In genomic region chr1:75861831-75862230, GRCh38 we compare ENCODE assay signal across 1 cellular context.
TF ChIP-seq lines count a peak whose summit lies in the region.

No MANE protein-coding gene starts in this region.

TF ChIP-seq in K562, 482 proteins besides CTCF, POLR2A, EP300 and RAD21 (continued from another document):
- TF ChIP-seq, protein P1, sequence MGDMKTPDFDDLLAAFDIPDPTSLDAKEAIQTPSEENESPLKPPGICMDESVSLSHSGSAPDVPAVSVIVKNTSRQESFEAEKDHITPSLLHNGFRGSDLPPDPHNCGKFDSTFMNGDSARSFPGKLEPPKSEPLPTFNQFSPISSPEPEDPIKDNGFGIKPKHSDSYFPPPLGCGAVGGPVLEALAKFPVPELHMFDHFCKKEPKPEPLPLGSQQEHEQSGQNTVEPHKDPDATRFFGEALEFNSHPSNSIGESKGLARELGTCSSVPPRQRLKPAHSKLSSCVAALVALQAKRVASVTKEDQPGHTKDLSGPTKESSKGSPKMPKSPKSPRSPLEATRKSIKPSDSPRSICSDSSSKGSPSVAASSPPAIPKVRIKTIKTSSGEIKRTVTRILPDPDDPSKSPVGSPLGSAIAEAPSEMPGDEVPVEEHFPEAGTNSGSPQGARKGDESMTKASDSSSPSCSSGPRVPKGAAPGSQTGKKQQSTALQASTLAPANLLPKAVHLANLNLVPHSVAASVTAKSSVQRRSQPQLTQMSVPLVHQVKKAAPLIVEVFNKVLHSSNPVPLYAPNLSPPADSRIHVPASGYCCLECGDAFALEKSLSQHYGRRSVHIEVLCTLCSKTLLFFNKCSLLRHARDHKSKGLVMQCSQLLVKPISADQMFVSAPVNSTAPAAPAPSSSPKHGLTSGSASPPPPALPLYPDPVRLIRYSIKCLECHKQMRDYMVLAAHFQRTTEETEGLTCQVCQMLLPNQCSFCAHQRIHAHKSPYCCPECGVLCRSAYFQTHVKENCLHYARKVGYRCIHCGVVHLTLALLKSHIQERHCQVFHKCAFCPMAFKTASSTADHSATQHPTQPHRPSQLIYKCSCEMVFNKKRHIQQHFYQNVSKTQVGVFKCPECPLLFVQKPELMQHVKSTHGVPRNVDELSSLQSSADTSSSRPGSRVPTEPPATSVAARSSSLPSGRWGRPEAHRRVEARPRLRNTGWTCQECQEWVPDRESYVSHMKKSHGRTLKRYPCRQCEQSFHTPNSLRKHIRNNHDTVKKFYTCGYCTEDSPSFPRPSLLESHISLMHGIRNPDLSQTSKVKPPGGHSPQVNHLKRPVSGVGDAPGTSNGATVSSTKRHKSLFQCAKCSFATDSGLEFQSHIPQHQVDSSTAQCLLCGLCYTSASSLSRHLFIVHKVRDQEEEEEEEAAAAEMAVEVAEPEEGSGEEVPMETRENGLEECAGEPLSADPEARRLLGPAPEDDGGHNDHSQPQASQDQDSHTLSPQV (IDR thresholded peaks at IDR 0.05) = no peak
- TF ChIP-seq, protein P2, sequence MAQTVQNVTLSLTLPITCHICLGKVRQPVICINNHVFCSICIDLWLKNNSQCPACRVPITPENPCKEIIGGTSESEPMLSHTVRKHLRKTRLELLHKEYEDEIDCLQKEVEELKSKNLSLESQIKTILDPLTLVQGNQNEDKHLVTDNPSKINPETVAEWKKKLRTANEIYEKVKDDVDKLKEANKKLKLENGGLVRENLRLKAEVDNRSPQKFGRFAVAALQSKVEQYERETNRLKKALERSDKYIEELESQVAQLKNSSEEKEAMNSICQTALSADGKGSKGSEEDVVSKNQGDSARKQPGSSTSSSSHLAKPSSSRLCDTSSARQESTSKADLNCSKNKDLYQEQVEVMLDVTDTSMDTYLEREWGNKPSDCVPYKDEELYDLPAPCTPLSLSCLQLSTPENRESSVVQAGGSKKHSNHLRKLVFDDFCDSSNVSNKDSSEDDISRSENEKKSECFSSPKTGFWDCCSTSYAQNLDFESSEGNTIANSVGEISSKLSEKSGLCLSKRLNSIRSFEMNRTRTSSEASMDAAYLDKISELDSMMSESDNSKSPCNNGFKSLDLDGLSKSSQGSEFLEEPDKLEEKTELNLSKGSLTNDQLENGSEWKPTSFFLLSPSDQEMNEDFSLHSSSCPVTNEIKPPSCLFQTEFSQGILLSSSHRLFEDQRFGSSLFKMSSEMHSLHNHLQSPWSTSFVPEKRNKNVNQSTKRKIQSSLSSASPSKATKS (CRISPR knock-in tag; IDR thresholded peaks at IDR 0.05) = no peak
- TF ChIP-seq HNRNPL (IDR thresholded peaks at IDR 0.05; ENCODE audit: low read depth, low read length) (no peak), HDGF (IDR thresholded peaks at IDR 0.05) (no peak), ZNF589 (CRISPR knock-in tag; IDR thresholded peaks at IDR 0.05; ENCODE audit: low read depth) (no peak), NCOA1 (IDR thresholded peaks at IDR 0.05; ENCODE audit: low read depth) (no peak)
TF ChIP-seq in K562: peak in this region for 0.
